Comparison of ENCODE assay signal across 16 cellular contexts in the genomic region with DNA sequence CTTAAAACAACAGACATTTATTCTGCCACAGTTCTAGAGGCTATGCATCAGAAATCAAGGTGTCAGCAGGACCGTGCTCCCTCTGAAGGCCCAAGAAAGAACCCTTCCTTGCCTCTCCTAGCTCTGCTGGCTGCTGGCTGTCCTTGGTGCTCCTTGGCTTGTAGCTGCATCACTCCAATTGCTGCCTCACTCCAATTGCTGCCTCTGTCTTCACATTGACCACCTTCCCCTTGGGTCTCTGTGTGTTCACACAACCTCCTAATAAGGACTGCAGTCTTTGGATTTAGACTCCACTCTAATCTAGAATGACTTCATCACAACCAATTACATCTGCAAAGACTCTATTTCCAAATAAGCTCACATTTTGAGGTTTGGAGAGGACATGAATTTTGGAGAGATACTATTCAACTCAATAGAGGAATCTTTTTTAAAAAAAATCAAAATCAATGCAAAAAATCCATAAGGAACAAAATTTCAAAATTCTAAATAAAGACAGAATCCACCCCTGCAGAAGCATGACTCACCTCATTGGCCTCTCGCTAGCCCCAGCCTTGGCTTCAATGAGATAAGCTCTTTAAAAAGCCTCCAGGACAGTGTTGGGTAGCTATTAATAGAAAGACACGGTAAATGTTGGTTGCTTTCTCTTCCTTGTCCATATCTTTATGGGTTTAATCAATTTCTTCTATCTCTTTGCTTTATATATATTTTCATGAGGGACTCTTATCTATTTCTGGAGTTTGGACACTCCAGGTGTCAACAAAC.
A peak's percentile ranks its signal among the peaks of the same experiment; 100 is the strongest.
DNase-seq lines count a peak whose midpoint lies in the region; ATAC-seq and TF ChIP-seq lines count a peak whose summit lies in the region.
"Had no signal": no experiment of that assay in that cellular context is flagged by ENCODE, and none has a peak within 500 bp of the region (broad histone marks: within the 10 kb centered on the region; RNA-seq: fewer than 3 reads in every experiment).

No MANE protein-coding gene starts in this region.

- peak; percentile 84 to 93 (median 91) for ATAC-seq in heart left ventricle
- ATAC-seq in activated CD4-positive, CD25-positive, alpha-beta regulatory T cell treated with anti-CD3 and anti-CD28 coated beads, Interleukin-2, amount 50 U/mL, for 24 hours, result no peak
- ATAC-seq: esophagus mucosa had no signal

- TF ChIP-seq CTCF in HFFc6 (IDR thresholded peaks at IDR 0.05) (no peak), heart left ventricle (IDR thresholded peaks at IDR 0.05) (no peak)

- H3K27me3 ChIP-seq in adipocyte (replicated peaks; ENCODE audit: control insufficient read depth, insufficient read depth, low read length) (peaks cover 6% of the 10 kb centered on the region), heart left ventricle (no peaks in the 10 kb centered on the region), skeletal muscle tissue (ENCODE audit: control insufficient read depth in 3 of 3, insufficient read depth in 3 of 3, low read length in 3 of 3) (no peaks in the 10 kb centered on the region)
- H3K27me3 ChIP-seq: tibial nerve had no signal

- H3K36me3 Mint-ChIP-seq in HFFc6 (ENCODE audit: low read depth), result no peaks in the 10 kb centered on the region

- peak overlapping the region; percentile 66 for H3K27ac Mint-ChIP-seq in HFFc6
- H3K27ac Mint-ChIP-seq: activated CD4-positive, alpha-beta T cell treated with anti-CD3 and anti-CD28 coated beads, Interleukin-2, amount 10 ng/mL, durations not matched to agents 7 days and 5 days; nephron had no signal

- H3K9me3 ChIP-seq in adipocyte (ENCODE audit: control insufficient read depth, low read length) (no peaks in the 10 kb centered on the region), heart left ventricle (peaks cover 0 to 11% (median 0%) of the 10 kb centered on the region in 12 donors), skeletal muscle tissue (ENCODE audit: control insufficient read depth in 3 of 3, low read length in 3 of 3) (no peaks in the 10 kb centered on the region)
- H3K9me3 ChIP-seq: tibial nerve had no signal

- 27 to 39% (median 38%) methylated on average over 3 of the region's 3 CpGs for WGBS in heart left ventricle, 4 donors

- no peaks in the 10 kb centered on the region for H3K36me3 ChIP-seq in adipocyte (ENCODE audit: control insufficient read depth, insufficient read depth, low read length, severe bottlenecking)
- no peaks in the 10 kb centered on the region for H3K36me3 ChIP-seq in heart left ventricle
- no peaks in the 10 kb centered on the region for H3K36me3 ChIP-seq in skeletal muscle tissue (ENCODE audit: control insufficient read depth in 3 of 3, insufficient read depth in 3 of 3, low read length in 3 of 3)
- H3K36me3 ChIP-seq: tibial nerve had no signal

- H3K9ac ChIP-seq in adipocyte (ENCODE audit: low read length) (peak overlapping the region; percentile 5), skeletal muscle tissue (ENCODE audit: low read depth in 1 of 3, low read length in 3 of 3) (peak overlapping the region in 2 of 3 donors; percentile 24 to 27)

- no peaks in the 10 kb centered on the region for H3K9me3 Mint-ChIP-seq in HFFc6
- H3K9me3 Mint-ChIP-seq: activated CD4-positive, alpha-beta T cell treated with anti-CD3 and anti-CD28 coated beads, Interleukin-2, amount 10 ng/mL, durations not matched to agents 7 days and 5 days had no signal

- H3K4me1 Mint-ChIP-seq in HFFc6 (ENCODE audit: low read depth), result peaks cover 66% of the 10 kb centered on the region
- H3K4me1 Mint-ChIP-seq: activated CD4-positive, alpha-beta T cell treated with anti-CD3 and anti-CD28 coated beads, Interleukin-2, amount 10 ng/mL, durations not matched to agents 7 days and 5 days; nephron had no signal

- H3K4me3 Mint-ChIP-seq in HFFc6, result peak overlapping the region; percentile 79
- H3K4me3 Mint-ChIP-seq: activated CD4-positive, alpha-beta T cell treated with anti-CD3 and anti-CD28 coated beads, Interleukin-2, amount 10 ng/mL, durations not matched to agents 7 days and 5 days; nephron had no signal

- intact Hi-C loops in heart left ventricle (cut with DNase I), result loop anchor here in 1 of 10 donors (5.0 kb wide), 1 partner anchor 39 kb away; no protein-coding TSS in a partner anchor

- peaks cover 6% of the 10 kb centered on the region for H3K27me3 Mint-ChIP-seq in HFFc6 (ENCODE audit: insufficient read depth)

- H3K4me3 ChIP-seq in adipocyte (ENCODE audit: low read length) (peak overlapping the region; percentile 23), heart left ventricle (peak overlapping the region in 6 of 12 donors; percentile 4 to 27 (median 22)), skeletal muscle tissue (ENCODE audit: low read length in 3 of 3) (peak overlapping the region in 1 of 3 donors; percentile 47)
- H3K4me3 ChIP-seq: skin epidermis, tibial nerve had no signal

- H3K27ac ChIP-seq in heart left ventricle (peak overlapping the region; percentile 51 to 94 (median 66)), skeletal muscle tissue (ENCODE audit: low read depth, low read length) (peak overlapping the region; percentile 48)
- H3K27ac ChIP-seq: skin epidermis, tibial nerve had no signal

- peaks cover 13% of the 10 kb centered on the region for H3K4me1 ChIP-seq in adipocyte (ENCODE audit: control insufficient read depth, insufficient read depth, low read length)
- H3K4me1 ChIP-seq in heart left ventricle, result peaks cover 0 to 21% (median 7%) of the 10 kb centered on the region in 12 donors
- H3K4me1 ChIP-seq in skeletal muscle tissue (ENCODE audit: control insufficient read depth in 3 of 3, insufficient read depth in 3 of 3, low read length in 3 of 3), result peaks cover 5 to 13% (median 8%) of the 10 kb centered on the region in 3 donors
- H3K4me1 ChIP-seq: tibial nerve had no signal

- peak; percentile 58 for DNase-seq in HFFc6
- DNase-seq in adipocyte (ENCODE audit: low read depth), result peak; percentile 77
- DNase-seq in heart left ventricle, result peak in 4 of 5 donors; percentile 32 to 42 (median 36)
- DNase-seq in NOMO-1 (lab: John Stamatoyannopoulos, UW; ENCODE audit: unreplicated experiment in 2 of 2), result no peak
- no peak for DNase-seq in activated gamma-delta T cell treated with Interleukin-2 at 50 U/mL for 16 hours
- no peak for DNase-seq in kidney glomerular epithelial cell (lab: John Stamatoyannopoulos, UW)
- DNase-seq: activated CD4-positive, alpha-beta T cell treated with anti-CD3 and anti-CD28 coated beads, Interleukin-2, amount 10 ng/mL, durations not matched to agents 7 days and 5 days; central memory CD4-positive, alpha-beta T cell; COR-L47; NCI-H2029 had no signal

- TF ChIP-seq POLR2A in heart left ventricle (IDR thresholded peaks at IDR 0.05), result no peak

Comparison
In these comparisons a context has a peak if more than half of its experiments do, and no peak if none do; other contexts are left out.
1. DNase-seq: peak in HFFc6 (single experiment), adipocyte (single experiment) and heart left ventricle (4 of 5); none in NOMO-1 (0 of 2), activated gamma-delta T cell treated with Interleukin-2 at 50 U/mL for 16 hours (single experiment) and kidney glomerular epithelial cell (single experiment).
2. ATAC-seq: peak in heart left ventricle (4 of 4); none in activated CD4-positive, CD25-positive, alpha-beta regulatory T cell treated with anti-CD3 and anti-CD28 coated beads, Interleukin-2, amount 50 U/mL, for 24 hours (0 of 2).